ENCODE assay signal across 22 cellular contexts in genomic region chr2:170533156-170533555, GRCh38.
DNase-seq lines count a peak whose midpoint lies in the region; ATAC-seq, FAIRE-seq and TF ChIP-seq lines count a peak whose summit lies in the region.
"Had no signal": no experiment of that assay in that cellular context is flagged by ENCODE, and none has a peak within 500 bp of the region (broad histone marks: within the 10 kb centered on the region; RNA-seq: fewer than 3 reads in every experiment).

No MANE protein-coding gene starts in this region.

- H3K18ac ChIP-seq in H1 (ENCODE audit: extremely low read depth, low read length) = no peak overlapping the region

- no peak overlapping the region for H2AFZ ChIP-seq in H1 (ENCODE audit: low read length)

- no peaks in the 10 kb centered on the region for H3K9me3 ChIP-seq in H1 (ENCODE audit: insufficient read depth in 2 of 2, low read depth in 1 of 2, low read length in 1 of 2)
- no peaks in the 10 kb centered on the region for H3K9me3 ChIP-seq in vagina
- H3K9me3 ChIP-seq: adrenal gland, SJCRH30 had no signal

- no peaks in the 10 kb centered on the region for H3K36me3 Mint-ChIP-seq in activated CD8-positive, alpha-beta memory T cell treated with anti-CD3 and anti-CD28 coated beads, Interleukin-2, amount 10 ng/mL, durations not matched to agents 7 days and 5 days
- H3K36me3 Mint-ChIP-seq: activated CD4-positive, alpha-beta memory T cell treated with anti-CD3 and anti-CD28 coated beads for 36 hours; natural killer cell treated with Interleukin-12 subunit alpha and Interleukin-12 subunit beta and Interleukin-15 and Interleukin-18, amount 100 ng/mL, for 72 hours had no signal

- no peak overlapping the region for H3K23ac ChIP-seq in H1 (ENCODE audit: insufficient read length)

- POLR2A ChIA-PET in H1 (lab: Charles Lee; ENCODE audit: partially characterized antibody) = no interaction called here

- ATAC-seq in GM21423 (IDR thresholded peaks at IDR 0.05; ENCODE audit: unreplicated experiment) (peak; percentile 59), HG02973 (IDR thresholded peaks at IDR 0.05; ENCODE audit: unreplicated experiment) (peak; percentile 44), HG03469 (IDR thresholded peaks at IDR 0.05; ENCODE audit: unreplicated experiment) (no peak)
- ATAC-seq in activated CD8-positive, alpha-beta memory T cell treated with anti-CD3 and anti-CD28 coated beads, Interleukin-2, amount 10 ng/mL, durations not matched to agents 7 days and 5 days = no peak
- ATAC-seq: natural killer cell treated with Interleukin-12 subunit alpha and Interleukin-12 subunit beta and Interleukin-15 and Interleukin-18, amount 100 ng/mL, for 72 hours; Panc1 had no signal

- H4K8ac ChIP-seq in H1 (ENCODE audit: extremely low read depth, insufficient read depth, low read length) = no peak overlapping the region

- H3K27ac ChIP-seq in H1 (ENCODE audit: low read depth, low read length) (no peak overlapping the region), vagina (no peak overlapping the region)
- H3K27ac ChIP-seq: adrenal gland, SJCRH30 had no signal

- CTCF ChIA-PET in H1 (lab: Charles Lee; ENCODE audit: partially characterized antibody) = interaction anchor here (0.5 to 0.7 kb wide), 2 partner anchors 163 to 288 kb away, joined by 3 read pairs; no protein-coding TSS in a partner anchor
- CTCF ChIA-PET in activated CD8-positive, alpha-beta memory T cell treated with anti-CD3 and anti-CD28 coated beads, Interleukin-2, amount 10 ng/mL, durations not matched to agents 7 days and 5 days (lab: Charles Lee) = no interaction called here

- no peak overlapping the region for H2AK5ac ChIP-seq in H1 (ENCODE audit: low read depth, low read length)

- H3K4me3 Mint-ChIP-seq in activated CD8-positive, alpha-beta memory T cell treated with anti-CD3 and anti-CD28 coated beads, Interleukin-2, amount 10 ng/mL, durations not matched to agents 7 days and 5 days = no peak overlapping the region
- H3K4me3 Mint-ChIP-seq: activated CD4-positive, alpha-beta memory T cell treated with anti-CD3 and anti-CD28 coated beads for 36 hours; natural killer cell treated with Interleukin-12 subunit alpha and Interleukin-12 subunit beta and Interleukin-15 and Interleukin-18, amount 100 ng/mL, for 72 hours had no signal

- no peak overlapping the region for H2BK120ac ChIP-seq in H1 (replicated peaks; ENCODE audit: low read depth, low read length)

- no peaks in the 10 kb centered on the region for H3K4me1 Mint-ChIP-seq in activated CD8-positive, alpha-beta memory T cell treated with anti-CD3 and anti-CD28 coated beads, Interleukin-2, amount 10 ng/mL, durations not matched to agents 7 days and 5 days

- H3K4me3 ChIP-seq in H1 (ENCODE audit: extremely low read depth in 1 of 4, insufficient read depth in 2 of 4, low read depth in 3 of 4, low read length in 4 of 4) = no peak overlapping the region
- H3K4me3 ChIP-seq in vagina = no peak overlapping the region
- H3K4me3 ChIP-seq: adrenal gland, SJCRH30 had no signal

- no peak overlapping the region for H3K27ac Mint-ChIP-seq in activated CD8-positive, alpha-beta memory T cell treated with anti-CD3 and anti-CD28 coated beads, Interleukin-2, amount 10 ng/mL, durations not matched to agents 7 days and 5 days
- H3K27ac Mint-ChIP-seq: activated CD4-positive, alpha-beta memory T cell treated with anti-CD3 and anti-CD28 coated beads for 36 hours; natural killer cell treated with Interleukin-12 subunit alpha and Interleukin-12 subunit beta and Interleukin-15 and Interleukin-18, amount 100 ng/mL, for 72 hours had no signal

- H3K27me3 Mint-ChIP-seq in activated CD8-positive, alpha-beta memory T cell treated with anti-CD3 and anti-CD28 coated beads, Interleukin-2, amount 10 ng/mL, durations not matched to agents 7 days and 5 days = peaks cover 24% of the 10 kb centered on the region

- WGBS in H1 (ENCODE audit: extremely low coverage in 1 of 2, insufficient coverage in 1 of 2, insufficient read length in 1 of 2, insufficient replicate concordance in 2 of 2, low coverage in 1 of 2, low lambda C conversion rate in 2 of 2, missing lambda C conversion rate in 1 of 2), 2 experiments = 92% methylated on average over 4 of the region's 4 CpGs; no CpG with 5 or more reads in 1 of the 2 experiments

- DNase-seq in GM18507 (ENCODE audit: extremely low spot score, insufficient read length, low read depth) = no peak
- no peak for DNase-seq in H1 (ENCODE audit: low read depth in 1 of 2, low spot score in 2 of 2)
- no peak for DNase-seq in vagina (ENCODE audit: extremely low spot score in 2 of 2)
- no peak for DNase-seq in NCI-H1930 (lab: John Stamatoyannopoulos, UW)
- no peak for DNase-seq in activated CD8-positive, alpha-beta memory T cell treated with anti-CD3 and anti-CD28 coated beads, Interleukin-2, amount 10 ng/mL, durations not matched to agents 7 days and 5 days
- DNase-seq: ACHN; activated CD4-positive, alpha-beta memory T cell treated with anti-CD3 and anti-CD28 coated beads for 36 hours; adrenal gland; C1 segment of cervical spinal cord; cortex of kidney; glutamatergic neuron; GOT3; NCI-H1048; NCI-H2029; posterior cingulate gyrus; SJCRH30; T-helper 2 cell had no signal

- FAIRE-seq in GM18507 (lab: Jason Lieb, UNC) (peak; percentile 94), H1 (lab: Jason Lieb, UNC) (no peak)

- no peaks in the 10 kb centered on the region for H4K20me1 ChIP-seq in H1 (replicated peaks in 1 of 2; ENCODE audit: control insufficient read depth in 1 of 2, insufficient read depth in 2 of 2, low read length in 2 of 2)

- no peaks in the 10 kb centered on the region for H3K27me3 ChIP-seq in H1 (replicated peaks in 1 of 4; ENCODE audit: control insufficient read depth in 3 of 4, extremely low read depth in 1 of 4, insufficient read depth in 3 of 4, low read length in 3 of 4)
- no peaks in the 10 kb centered on the region for H3K27me3 ChIP-seq in vagina
- H3K27me3 ChIP-seq: adrenal gland, SJCRH30 had no signal

- H3K36me3 ChIP-seq in H1 (ENCODE audit: control insufficient read depth in 2 of 4, insufficient read depth in 4 of 4, low read length in 3 of 4) (no peaks in the 10 kb centered on the region), vagina (no peaks in the 10 kb centered on the region)
- H3K36me3 ChIP-seq: adrenal gland, SJCRH30 had no signal

- no peak overlapping the region for H3K14ac ChIP-seq in H1 (ENCODE audit: insufficient read length)

- H4K91ac ChIP-seq in H1 (replicated peaks; ENCODE audit: insufficient read length, low read length) = no peak overlapping the region

- no peak overlapping the region for H2BK12ac ChIP-seq in H1 (ENCODE audit: low read depth, low read length)

- TF ChIP-seq POLR2A in H1 (IDR thresholded peaks at IDR 0.05; ENCODE audit: control extremely low read depth in 1 of 2, low read depth in 2 of 2, low read length in 2 of 2) (no peak), vagina (IDR thresholded peaks at IDR 0.05) (no peak)

- no peaks in the 10 kb centered on the region for H3K79me1 ChIP-seq in H1 (ENCODE audit: low read depth, low read length)

- no peak for TF ChIP-seq RAD21 in H1 (IDR thresholded peaks at IDR 0.05 in 1 of 2, conservative IDR thresholded peaks at IDR 0.05 in 1 of 2; ENCODE audit: low read depth in 2 of 2, low read length in 2 of 2)

- no peaks in the 10 kb centered on the region for H3K79me2 ChIP-seq in H1 (ENCODE audit: control insufficient read depth in 1 of 2, insufficient read depth in 2 of 2, low read length in 2 of 2)

- no peaks in the 10 kb centered on the region; the same call in 1 of the 2 replicates for H3K23me2 ChIP-seq in H1 (ENCODE audit: low read depth, low read length)

- no peak overlapping the region for H2BK20ac ChIP-seq in H1 (ENCODE audit: low read length)

- H3K4me1 ChIP-seq in H1 (replicated peaks in 1 of 4; ENCODE audit: control insufficient read depth in 3 of 4, insufficient read depth in 4 of 4, low read length in 3 of 4) (peaks cover 0 to 5% (median 5%) of the 10 kb centered on the region in 4 experiments; a peak in 3 of 7 replicates), vagina (peaks cover 16% of the 10 kb centered on the region)

- H3K4ac ChIP-seq in H1 (replicated peaks; ENCODE audit: insufficient read length, low read depth, low read length) = no peak overlapping the region

- no peak for TF ChIP-seq EP300 in H1 (IDR thresholded peaks at IDR 0.05; ENCODE audit: borderline replicate concordance in 1 of 2, low read depth in 2 of 2, low read length in 2 of 2)

- no peak overlapping the region for H4K5ac ChIP-seq in H1 (ENCODE audit: insufficient read length, low read depth, low read length)

- TF ChIP-seq CTCF in H1 (IDR thresholded peaks at IDR 0.05; ENCODE audit: control extremely low read depth in 1 of 3, insufficient read depth in 1 of 3, low read depth in 1 of 3, low read length in 3 of 3) (no peak), vagina (IDR thresholded peaks at IDR 0.05) (no peak)

- no peak overlapping the region for H3K4me2 ChIP-seq in H1 (ENCODE audit: insufficient read depth in 1 of 2, low read depth in 2 of 2, low read length in 2 of 2)

- H3K56ac ChIP-seq in H1 (replicated peaks; ENCODE audit: insufficient read length, low read depth, low read length) = no peak overlapping the region

- no peak overlapping the region for H2BK5ac ChIP-seq in H1 (ENCODE audit: low read depth, low read length)

- intact Hi-C loops in vagina (cut with DNase I) = no loop called here

- 0 out of 2 replicates have a peak overlapping the region, but pooled peaks have one; percentile 33 for H2BK15ac ChIP-seq in H1 (ENCODE audit: low read length)

- H3K9me3 Mint-ChIP-seq in activated CD8-positive, alpha-beta memory T cell treated with anti-CD3 and anti-CD28 coated beads, Interleukin-2, amount 10 ng/mL, durations not matched to agents 7 days and 5 days (ENCODE audit: low read depth) = no peaks in the 10 kb centered on the region
- H3K9me3 Mint-ChIP-seq: activated CD4-positive, alpha-beta memory T cell treated with anti-CD3 and anti-CD28 coated beads for 36 hours; natural killer cell treated with Interleukin-12 subunit alpha and Interleukin-12 subunit beta and Interleukin-15 and Interleukin-18, amount 100 ng/mL, for 72 hours had no signal

- no peak overlapping the region for H3K9ac ChIP-seq in H1 (replicated peaks in 1 of 4; ENCODE audit: extremely low read depth in 1 of 4, low read depth in 3 of 4, low read length in 3 of 4)

TF ChIP-seq in H1, 55 proteins besides CTCF, POLR2A, EP300 and RAD21 (continues in another document):
- TF ChIP-seq ASH2L (IDR thresholded peaks at IDR 0.05; ENCODE audit: low read length) (no peak), BRCA1 (IDR thresholded peaks at IDR 0.05; ENCODE audit: low read depth, low read length) (no peak), KDM1A (IDR thresholded peaks at IDR 0.05; ENCODE audit: borderline replicate concordance, low read length) (no peak), SRF (IDR thresholded peaks at IDR 0.05; ENCODE audit: low read depth, low read length) (no peak), E2F6 (IDR thresholded peaks at IDR 0.05) (no peak), PHF8 (conservative IDR thresholded peaks at IDR 0.05; ENCODE audit: low read depth, low read length) (no peak), TCF12 (IDR thresholded peaks at IDR 0.05; ENCODE audit: low read depth, low read length) (no peak)

Comparison
In these comparisons a context has a peak if more than half of its experiments do, and no peak if none do; other contexts are left out.
1. ATAC-seq: peak in GM21423 (single experiment) and HG02973 (single experiment); none in HG03469 (single experiment) and activated CD8-positive, alpha-beta memory T cell treated with anti-CD3 and anti-CD28 coated beads, Interleukin-2, amount 10 ng/mL, durations not matched to agents 7 days and 5 days (single experiment).